25 cellular contexts compared by ENCODE assay signal in the genomic region with DNA sequence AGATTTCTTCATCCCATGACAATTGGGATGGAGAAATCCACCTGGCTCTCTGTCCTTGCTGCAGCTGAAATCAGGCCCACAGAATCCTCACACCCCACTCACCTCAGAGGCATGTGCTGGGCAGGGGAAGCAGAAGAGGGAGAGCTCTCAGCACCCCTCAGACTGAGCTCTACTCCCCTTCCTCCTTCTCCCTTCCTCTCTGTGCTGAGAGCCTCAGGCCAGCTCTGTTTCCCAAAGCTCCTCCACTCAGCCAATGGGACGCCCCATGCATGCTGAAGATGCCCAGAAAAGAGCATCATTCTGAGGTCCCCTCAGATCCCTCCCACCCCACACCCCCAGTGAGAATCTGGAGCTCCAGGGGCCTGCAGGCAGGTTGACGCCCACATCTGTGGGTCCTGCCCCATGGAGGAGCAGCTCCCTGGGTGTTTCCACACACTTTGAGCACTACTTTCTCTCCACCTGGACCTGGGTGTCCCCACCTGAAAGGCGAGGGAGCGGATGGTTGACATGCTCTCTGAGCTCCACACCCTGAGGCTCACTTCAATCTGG.
DNase-seq lines count a peak whose midpoint lies in the region; ATAC-seq and TF ChIP-seq lines count a peak whose summit lies in the region.
"Had no signal": no experiment of that assay in that cellular context is flagged by ENCODE, and none has a peak within 500 bp of the region (broad histone marks: within the 10 kb centered on the region; RNA-seq: fewer than 3 reads in every experiment).

No MANE protein-coding gene starts in this region.

- H3K27ac ChIP-seq in esophagus muscularis mucosa (replicated peaks in 1 of 4), result no peak overlapping the region
- H3K27ac ChIP-seq: BLaER1 had no signal

- peaks cover 0 to 11% (median 9%) of the 10 kb centered on the region in 4 donors for H3K9me3 ChIP-seq in esophagus muscularis mucosa
- H3K9me3 ChIP-seq: BE2C had no signal

- WGBS in esophagus muscularis mucosa, result 98% methylated on average over 4 of the region's 4 CpGs

- no peaks in the 10 kb centered on the region for H3K36me3 Mint-ChIP-seq in activated T-helper 17 cell treated with anti-CD3 and anti-CD28 coated beads, Interleukin-2, amount 50 U/mL, for 72 hours (ENCODE audit: low read depth)
- no peaks in the 10 kb centered on the region for H3K36me3 Mint-ChIP-seq in osteocyte (ENCODE audit: unreplicated experiment)
- H3K36me3 Mint-ChIP-seq in type B pancreatic cell, result no peaks in the 10 kb centered on the region
- no peaks in the 10 kb centered on the region for H3K36me3 Mint-ChIP-seq in activated naive CD4-positive, alpha-beta T cell treated with anti-CD3 and anti-CD28 coated beads for 36 hours (ENCODE audit: low read depth)
- H3K36me3 Mint-ChIP-seq: CD4-positive, alpha-beta memory T cell; CD4-positive, CD25-positive, alpha-beta regulatory T cell had no signal

- H3K9me3 Mint-ChIP-seq in activated T-helper 17 cell treated with anti-CD3 and anti-CD28 coated beads, Interleukin-2, amount 50 U/mL, for 72 hours, result peaks cover 3% of the 10 kb centered on the region
- no peaks in the 10 kb centered on the region for H3K9me3 Mint-ChIP-seq in osteocyte (ENCODE audit: unreplicated experiment)
- peaks cover 14% of the 10 kb centered on the region for H3K9me3 Mint-ChIP-seq in type B pancreatic cell
- H3K9me3 Mint-ChIP-seq in activated naive CD4-positive, alpha-beta T cell treated with anti-CD3 and anti-CD28 coated beads for 36 hours, result peaks cover 3% of the 10 kb centered on the region

- intact Hi-C loops in esophagus muscularis mucosa (cut with DNase I), result no loop called here
- intact Hi-C loops in activated naive CD4-positive, alpha-beta T cell treated with anti-CD3 and anti-CD28 coated beads for 36 hours (cut with micrococcal nuclease), result no loop called here

- H3K4me3 ChIP-seq in esophagus muscularis mucosa, result no peak overlapping the region
- H3K4me3 ChIP-seq: BLaER1, GM12878 had no signal

- CTCF ChIA-PET in activated naive CD4-positive, alpha-beta T cell treated with anti-CD3 and anti-CD28 coated beads for 36 hours (lab: Charles Lee), result interaction anchor here (1.4 kb wide), 1 partner anchor 20 kb away, joined by 3 read pairs; no protein-coding TSS in a partner anchor

- no peak for TF ChIP-seq EP300 in esophagus muscularis mucosa (IDR thresholded peaks at IDR 0.05)

- no peaks in the 10 kb centered on the region for H3K4me1 Mint-ChIP-seq in activated T-helper 17 cell treated with anti-CD3 and anti-CD28 coated beads, Interleukin-2, amount 50 U/mL, for 72 hours
- no peaks in the 10 kb centered on the region for H3K4me1 Mint-ChIP-seq in osteocyte (ENCODE audit: unreplicated experiment)
- H3K4me1 Mint-ChIP-seq in type B pancreatic cell (ENCODE audit: unreplicated experiment), result no peaks in the 10 kb centered on the region
- no peaks in the 10 kb centered on the region for H3K4me1 Mint-ChIP-seq in activated naive CD4-positive, alpha-beta T cell treated with anti-CD3 and anti-CD28 coated beads for 36 hours (ENCODE audit: low read depth)
- H3K4me1 Mint-ChIP-seq: CD14-positive monocyte; CD4-positive, alpha-beta memory T cell; CD4-positive, CD25-positive, alpha-beta regulatory T cell; CD8-positive, alpha-beta memory T cell had no signal

- H3K27me3 Mint-ChIP-seq in activated T-helper 17 cell treated with anti-CD3 and anti-CD28 coated beads, Interleukin-2, amount 50 U/mL, for 72 hours, result no peaks in the 10 kb centered on the region
- H3K27me3 Mint-ChIP-seq in osteocyte (ENCODE audit: unreplicated experiment), result peaks cover 2% of the 10 kb centered on the region
- H3K27me3 Mint-ChIP-seq in type B pancreatic cell, result no peaks in the 10 kb centered on the region
- peaks cover 3% of the 10 kb centered on the region for H3K27me3 Mint-ChIP-seq in activated naive CD4-positive, alpha-beta T cell treated with anti-CD3 and anti-CD28 coated beads for 36 hours (ENCODE audit: low read depth)
- H3K27me3 Mint-ChIP-seq: CD4-positive, alpha-beta memory T cell had no signal

- H3K27me3 ChIP-seq in esophagus muscularis mucosa, result no peaks in the 10 kb centered on the region
- H3K27me3 ChIP-seq: BE2C, BLaER1 had no signal

- ATAC-seq in activated T-helper 17 cell treated with anti-CD3 and anti-CD28 coated beads, Interleukin-2, amount 50 U/mL, for 72 hours (replicated peaks), result no peak
- ATAC-seq: GM12878 had no signal

- DNase-seq in esophagus muscularis mucosa (ENCODE audit: extremely low spot score) (peak; percentile 64), osteocyte (ENCODE audit: extremely low spot score, unreplicated experiment) (peak; percentile 57), type B pancreatic cell (ENCODE audit: extremely low spot score, unreplicated experiment) (peak; percentile 51), NK-92 (lab: John Stamatoyannopoulos, UW; ENCODE audit: unreplicated experiment) (no peak), NCI-H2107 (lab: John Stamatoyannopoulos, UW) (no peak)
- DNase-seq in activated naive CD4-positive, alpha-beta T cell treated with anti-CD3 and anti-CD28 coated beads for 36 hours, result no peak
- DNase-seq: 8988T; ACHN; BE2C; C1 segment of cervical spinal cord; CD4-positive, alpha-beta memory T cell; CD4-positive, CD25-positive, alpha-beta regulatory T cell; CD8-positive, alpha-beta memory T cell; COR-L47; DMS 273 treated with DMSO at 0.1 percent for 48 hours; DMS153; DMS53; DMS79; DND-41; EL; GDM1 had no signal

- no peak overlapping the region for H3K4me3 Mint-ChIP-seq in activated T-helper 17 cell treated with anti-CD3 and anti-CD28 coated beads, Interleukin-2, amount 50 U/mL, for 72 hours
- no peak overlapping the region for H3K4me3 Mint-ChIP-seq in osteocyte (ENCODE audit: unreplicated experiment)
- H3K4me3 Mint-ChIP-seq in type B pancreatic cell, result no peak overlapping the region
- no peak overlapping the region for H3K4me3 Mint-ChIP-seq in activated naive CD4-positive, alpha-beta T cell treated with anti-CD3 and anti-CD28 coated beads for 36 hours
- H3K4me3 Mint-ChIP-seq: CD14-positive monocyte; CD4-positive, alpha-beta memory T cell; CD4-positive, CD25-positive, alpha-beta regulatory T cell; CD8-positive, alpha-beta memory T cell had no signal

- TF ChIP-seq CTCF in esophagus muscularis mucosa (IDR thresholded peaks at IDR 0.05) (no peak), osteocyte (IDR thresholded peaks at IDR 0.05) (no peak), type B pancreatic cell (conservative IDR thresholded peaks at IDR 0.05) (no peak)

- no peaks in the 10 kb centered on the region for H3K36me3 ChIP-seq in esophagus muscularis mucosa
- H3K36me3 ChIP-seq: BE2C, BLaER1 had no signal

- H3K4me1 ChIP-seq in esophagus muscularis mucosa, result no peaks in the 10 kb centered on the region
- H3K4me1 ChIP-seq: BE2C, BLaER1 had no signal

- no peak for TF ChIP-seq POLR2A in esophagus muscularis mucosa (IDR thresholded peaks at IDR 0.05; ENCODE audit: low read depth)

- H3K27ac Mint-ChIP-seq in activated T-helper 17 cell treated with anti-CD3 and anti-CD28 coated beads, Interleukin-2, amount 50 U/mL, for 72 hours, result peak overlapping the region; percentile 59
- H3K27ac Mint-ChIP-seq in osteocyte (ENCODE audit: unreplicated experiment), result no peak overlapping the region
- H3K27ac Mint-ChIP-seq in type B pancreatic cell, result no peak overlapping the region
- H3K27ac Mint-ChIP-seq in activated naive CD4-positive, alpha-beta T cell treated with anti-CD3 and anti-CD28 coated beads for 36 hours, result no peak overlapping the region
- H3K27ac Mint-ChIP-seq: CD4-positive, alpha-beta memory T cell; CD4-positive, CD25-positive, alpha-beta regulatory T cell had no signal

Comparison
In these comparisons a context has a peak if more than half of its experiments do, and no peak if none do; other contexts are left out.
1. DNase-seq: peak in esophagus muscularis mucosa (single experiment), osteocyte (single experiment) and type B pancreatic cell (single experiment); none in activated naive CD4-positive, alpha-beta T cell treated with anti-CD3 and anti-CD28 coated beads for 36 hours (single experiment), NK-92 (single experiment) and NCI-H2107 (single experiment).